ENCODE assay signal across 8 cellular contexts in the genomic region with DNA sequence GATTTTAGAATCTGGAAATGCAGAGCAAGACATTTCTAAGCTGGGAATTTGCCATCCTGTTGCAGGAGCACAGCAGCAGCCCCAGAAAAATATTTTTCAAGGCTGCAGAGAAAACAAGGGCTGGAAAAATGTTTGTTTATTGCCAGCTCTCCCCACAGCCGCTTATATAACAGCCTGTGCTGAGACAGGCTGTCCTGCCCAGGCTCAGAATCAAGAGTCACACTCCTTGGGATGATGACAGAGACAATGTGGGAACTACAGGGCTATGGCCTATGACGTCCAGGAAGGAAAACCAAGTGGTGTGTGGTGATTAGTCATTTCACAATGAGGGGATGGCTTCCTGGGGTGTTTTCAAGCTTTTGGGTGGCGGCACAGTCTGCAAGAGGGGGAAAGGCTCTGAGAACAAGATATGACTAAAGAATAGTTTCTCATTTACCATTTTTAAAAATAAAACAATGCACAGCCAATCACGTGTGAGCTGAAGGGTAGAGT.
DNase-seq lines count a peak whose midpoint lies in the region; ATAC-seq, FAIRE-seq and TF ChIP-seq lines count a peak whose summit lies in the region.

No MANE protein-coding gene starts in this region.

- H3K9ac ChIP-seq in astrocyte (ENCODE audit: low read length), result peak overlapping the region; percentile 61

- H3K4me3 ChIP-seq in astrocyte (ENCODE audit: insufficient read depth, low read depth, low read length), result no peak overlapping the region
- H3K4me3 ChIP-seq in BE2C (ENCODE audit: low read depth, low read length), result no peak overlapping the region

- H4K20me1 ChIP-seq in astrocyte (ENCODE audit: insufficient read depth, low read length), result no peaks in the 10 kb centered on the region

- H3K9me3 ChIP-seq in astrocyte (ENCODE audit: insufficient read depth, low read depth, low read length) (no peaks in the 10 kb centered on the region), BE2C (no peaks in the 10 kb centered on the region)

- H3K4me1 ChIP-seq in astrocyte (ENCODE audit: insufficient read depth, low read length), result peaks cover 21% of the 10 kb centered on the region
- H3K4me1 ChIP-seq in BE2C, result peaks cover 3% of the 10 kb centered on the region; the same call in 1 of the 2 replicates

- H3K36me3 Mint-ChIP-seq in astrocyte (ENCODE audit: low read depth, unreplicated experiment), result no peaks in the 10 kb centered on the region
- no peaks in the 10 kb centered on the region for H3K36me3 Mint-ChIP-seq in stimulated activated naive B cell treated with anti-CD40 and anti-IgM and Interleukin-4, amounts not matched to agents 10 μg/mL and 1 μg/mL and 100 μg/mL, for 72 hours

- peak; percentile 71 for ATAC-seq in HG03520 (IDR thresholded peaks at IDR 0.05; ENCODE audit: unreplicated experiment)
- peak; percentile 73 to 88 for ATAC-seq in stimulated activated naive B cell treated with anti-CD40 and anti-IgM and Interleukin-4, amounts not matched to agents 10 μg/mL and 1 μg/mL and 100 μg/mL, for 72 hours (replicated peaks)

- peak overlapping the region; percentile 59 for H3K27ac ChIP-seq in astrocyte (ENCODE audit: low read depth, low read length)

- H3K36me3 ChIP-seq in astrocyte (ENCODE audit: insufficient read depth, low read length) (no peaks in the 10 kb centered on the region), BE2C (no peaks in the 10 kb centered on the region)

- peak overlapping the region; percentile 7 for H3K27ac Mint-ChIP-seq in astrocyte (ENCODE audit: unreplicated experiment)
- H3K27ac Mint-ChIP-seq in stimulated activated naive B cell treated with anti-CD40 and anti-IgM and Interleukin-4, amounts not matched to agents 10 μg/mL and 1 μg/mL and 100 μg/mL, for 72 hours, result no peak overlapping the region

- no peaks in the 10 kb centered on the region for H3K27me3 ChIP-seq in astrocyte (ENCODE audit: insufficient read depth, low read length)
- no peaks in the 10 kb centered on the region for H3K27me3 ChIP-seq in BE2C

- peak overlapping the region; percentile 32 for H3K4me2 ChIP-seq in astrocyte (ENCODE audit: low read length)

- peak; percentile 33 for DNase-seq in stimulated activated CD4-positive, alpha-beta T cell treated with anti-CD3 and anti-CD28 coated beads, Interleukin-1b, Interleukin-23, amount 100 ng/mL, for 48 hours
- no peak for DNase-seq in stimulated activated CD4-positive, alpha-beta T cell treated with anti-CD3 and anti-CD28 coated beads, Interleukin-4, amount 100 ng/mL, for 1 hour
- DNase-seq in astrocyte (ENCODE audit: low read depth), result peak; percentile 92
- DNase-seq in inferior parietal cortex (ENCODE audit: extremely low spot score), result peak; percentile 75
- DNase-seq in stimulated activated naive B cell treated with anti-CD40 and anti-IgM and Interleukin-4, amounts not matched to agents 10 μg/mL and 1 μg/mL and 100 μg/mL, for 72 hours, result peak; percentile 9
- no peak for DNase-seq in NCI-H345 (lab: John Stamatoyannopoulos, UW)
- DNase-seq in BE2C, result no peak

- peaks cover 6% of the 10 kb centered on the region for H3K9me3 Mint-ChIP-seq in astrocyte (ENCODE audit: unreplicated experiment)
- no peaks in the 10 kb centered on the region for H3K9me3 Mint-ChIP-seq in stimulated activated naive B cell treated with anti-CD40 and anti-IgM and Interleukin-4, amounts not matched to agents 10 μg/mL and 1 μg/mL and 100 μg/mL, for 72 hours

- no peaks in the 10 kb centered on the region for H3K79me2 ChIP-seq in astrocyte (ENCODE audit: insufficient read depth, low read length)

- FAIRE-seq in astrocyte (lab: Jason Lieb, UNC), result peak; percentile 89

- peaks cover 5% of the 10 kb centered on the region for H3K4me1 Mint-ChIP-seq in astrocyte (ENCODE audit: low read depth, unreplicated experiment)
- H3K4me1 Mint-ChIP-seq in stimulated activated naive B cell treated with anti-CD40 and anti-IgM and Interleukin-4, amounts not matched to agents 10 μg/mL and 1 μg/mL and 100 μg/mL, for 72 hours, result peaks cover 5 to 7% of the 10 kb centered on the region in 2 donors

- H2AFZ ChIP-seq in astrocyte (ENCODE audit: low read depth, low read length), result no peak overlapping the region

- no peak overlapping the region for H3K4me3 Mint-ChIP-seq in astrocyte (ENCODE audit: unreplicated experiment)
- H3K4me3 Mint-ChIP-seq in stimulated activated naive B cell treated with anti-CD40 and anti-IgM and Interleukin-4, amounts not matched to agents 10 μg/mL and 1 μg/mL and 100 μg/mL, for 72 hours, result no peak overlapping the region

- TF ChIP-seq CTCF in astrocyte (IDR thresholded peaks at IDR 0.05; ENCODE audit: insufficient read depth, low read depth, low read length) (no peak), BE2C (IDR thresholded peaks at IDR 0.05; ENCODE audit: low read depth, low read length) (no peak)

- no peaks in the 10 kb centered on the region for H3K27me3 Mint-ChIP-seq in astrocyte (ENCODE audit: low read depth, unreplicated experiment)
- H3K27me3 Mint-ChIP-seq in stimulated activated naive B cell treated with anti-CD40 and anti-IgM and Interleukin-4, amounts not matched to agents 10 μg/mL and 1 μg/mL and 100 μg/mL, for 72 hours, result peaks cover 8 to 13% of the 10 kb centered on the region in 2 donors

Comparison
In these comparisons a context has a peak if more than half of its experiments do, and no peak if none do; other contexts are left out.
1. DNase-seq: peak in stimulated activated CD4-positive, alpha-beta T cell treated with anti-CD3 and anti-CD28 coated beads, Interleukin-1b, Interleukin-23, amount 100 ng/mL, for 48 hours (single experiment), astrocyte (single experiment), inferior parietal cortex (single experiment) and stimulated activated naive B cell treated with anti-CD40 and anti-IgM and Interleukin-4, amounts not matched to agents 10 μg/mL and 1 μg/mL and 100 μg/mL, for 72 hours (single experiment); none in stimulated activated CD4-positive, alpha-beta T cell treated with anti-CD3 and anti-CD28 coated beads, Interleukin-4, amount 100 ng/mL, for 1 hour (single experiment), NCI-H345 (single experiment) and BE2C (single experiment).